12 cellular contexts compared by ENCODE assay signal in the genomic region with DNA sequence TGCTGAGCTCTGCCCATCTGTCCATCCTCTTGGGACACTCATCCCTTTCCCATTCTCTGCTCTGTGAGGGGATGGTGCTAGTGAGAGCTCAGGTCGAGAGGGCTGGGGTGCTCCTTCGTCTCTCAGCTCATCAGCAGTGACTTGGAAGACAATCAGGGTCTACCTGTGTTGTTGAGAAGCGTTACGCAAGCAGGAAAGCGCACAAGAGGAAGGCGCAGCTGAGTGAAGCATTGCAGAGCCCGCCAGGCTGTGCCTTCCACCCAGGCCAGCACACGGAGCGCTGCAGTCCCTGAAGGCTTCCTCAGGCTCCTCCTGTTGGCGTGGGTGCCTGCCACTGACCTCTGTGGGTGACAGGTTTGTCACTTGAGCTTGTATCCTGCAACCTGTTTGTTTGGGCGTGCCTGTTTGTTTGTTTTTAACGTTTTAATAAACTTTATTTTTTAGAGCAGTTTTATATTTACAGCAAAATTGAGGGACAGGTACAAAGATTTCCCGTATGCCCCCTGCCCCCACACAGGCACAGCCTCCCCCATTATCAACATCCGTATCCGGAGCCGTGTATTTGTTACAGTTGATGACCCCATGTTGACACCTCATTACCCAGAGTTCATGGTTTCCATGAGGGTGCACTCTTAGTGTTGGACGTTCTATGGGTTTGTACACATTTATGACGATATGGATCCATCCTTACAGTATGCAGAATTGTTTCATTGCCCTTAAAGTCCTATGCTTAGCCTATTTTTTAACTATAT. TPM values are rescaled to one million over a fixed set of nuclear protein-coding genes. Genes with fewer than 3 reads are reported as not detected.
DNase-seq lines count a peak whose midpoint lies in the region; ATAC-seq and TF ChIP-seq lines count a peak whose summit lies in the region.
"Had no signal": no experiment of that assay in that cellular context is flagged by ENCODE, and none has a peak within 500 bp of the region (broad histone marks: within the 10 kb centered on the region; RNA-seq: fewer than 3 reads in every experiment).

No MANE protein-coding gene starts in this region.

- WGBS in heart left ventricle, 4 donors = 60 to 69% (median 65%) methylated on average over 17 to 18 of the region's 18 CpGs
- 90 to 93% methylated on average over 14 to 17 of the region's 18 CpGs for WGBS in endodermal cell (ENCODE audit: insufficient coverage in 1 of 2, insufficient read length in 1 of 2), 2 experiments
- 71 to 84% methylated on average over 7 to 18 of the region's 18 CpGs for WGBS in transverse colon (ENCODE audit: low coverage in 1 of 2), 2 donors

- ATAC-seq in heart left ventricle = peak in 1 of 4 donors; percentile 23
- ATAC-seq in left ventricle myocardium superior = no peak
- ATAC-seq in stimulated activated naive CD8-positive, alpha-beta T cell treated with anti-CD3 and anti-CD28 coated beads, Interleukin-15, amount 100 ng/mL, for 72 hours = no peak
- ATAC-seq in HG02798 (IDR thresholded peaks at IDR 0.05; ENCODE audit: poor library complexity, unreplicated experiment) = no peak

- intact Hi-C loops in heart left ventricle (cut with DNase I) = loop anchor here in 3 of 10 donors (5.0 kb wide), 2 partner anchors 34 to 1054 kb away; no protein-coding TSS in a partner anchor
- intact Hi-C loops in left ventricle myocardium superior (cut with micrococcal nuclease) = no loop called here
- intact Hi-C loops in transverse colon (cut with DNase I; ENCODE audit: low total_unique reads) = no loop called here

- in situ Hi-C loops in transverse colon (cut with MboI; ENCODE audit: low pct_ligation_motif_present in 1 of 4, low pct_unique_long_range_greater_than_20kb in 1 of 4, low sequenced_read_pairs in 3 of 4) = no loop called here

- H3K9me3 ChIP-seq in heart left ventricle = no peaks in the 10 kb centered on the region
- H3K9me3 ChIP-seq in endodermal cell (ENCODE audit: control insufficient read depth, low read length) = no peaks in the 10 kb centered on the region
- H3K9me3 ChIP-seq in transverse colon = no peaks in the 10 kb centered on the region

- TF ChIP-seq CTCF in heart left ventricle (IDR thresholded peaks at IDR 0.05) (no peak), endodermal cell (conservative IDR thresholded peaks at IDR 0.05) (no peak), transverse colon (IDR thresholded peaks at IDR 0.05) (no peak)

- no peaks in the 10 kb centered on the region for H3K36me3 Mint-ChIP-seq in endodermal cell (ENCODE audit: low read depth)
- H3K36me3 Mint-ChIP-seq: mesothelial cell of epicardium had no signal

- H3K27ac ChIP-seq in heart left ventricle (peak overlapping the region in 10 of 12 donors; percentile 7 to 83 (median 68)), endodermal cell (ENCODE audit: low read depth, low read length) (no peak overlapping the region), transverse colon (peak overlapping the region in 1 of 4 donors; percentile 52)

- H3K9me3 Mint-ChIP-seq in endodermal cell = no peaks in the 10 kb centered on the region
- no peaks in the 10 kb centered on the region for H3K9me3 Mint-ChIP-seq in stimulated activated naive CD8-positive, alpha-beta T cell treated with anti-CD3 and anti-CD28 coated beads, Interleukin-15, amount 100 ng/mL, for 72 hours
- H3K9me3 Mint-ChIP-seq: mesothelial cell of epicardium had no signal

- no peak for DNase-seq in heart left ventricle
- no peak for DNase-seq in left ventricle myocardium superior
- DNase-seq in NCI-H2171 treated with DMSO at 0.1 percent for 48 hours (lab: John Stamatoyannopoulos, UW) = peak; percentile 80
- no peak for DNase-seq in endodermal cell
- DNase-seq in stimulated activated naive CD8-positive, alpha-beta T cell treated with anti-CD3 and anti-CD28 coated beads, Interleukin-15, amount 100 ng/mL, for 72 hours = no peak
- no peak for DNase-seq in transverse colon
- no peak for DNase-seq in islet precursor cell
- DNase-seq: amniotic stem cell, H7, NCI-H2227 treated with DMSO at 0.1 percent for 48 hours had no signal

- H3K27me3 Mint-ChIP-seq in endodermal cell (ENCODE audit: insufficient read depth) = no peaks in the 10 kb centered on the region
- no peaks in the 10 kb centered on the region for H3K27me3 Mint-ChIP-seq in stimulated activated naive CD8-positive, alpha-beta T cell treated with anti-CD3 and anti-CD28 coated beads, Interleukin-15, amount 100 ng/mL, for 72 hours

- H3K27ac Mint-ChIP-seq in endodermal cell = peak overlapping the region; percentile 3
- H3K27ac Mint-ChIP-seq in stimulated activated naive CD8-positive, alpha-beta T cell treated with anti-CD3 and anti-CD28 coated beads, Interleukin-15, amount 100 ng/mL, for 72 hours = peak overlapping the region; percentile 75 to 91
- H3K27ac Mint-ChIP-seq: mesothelial cell of epicardium had no signal

- TF ChIP-seq POLR2A in heart left ventricle (IDR thresholded peaks at IDR 0.05) (no peak), transverse colon (IDR thresholded peaks at IDR 0.05) (no peak)

- H3K4me1 ChIP-seq in heart left ventricle (peaks cover 6 to 77% (median 64%) of the 10 kb centered on the region in 12 donors), endodermal cell (ENCODE audit: control insufficient read depth, insufficient read depth, low read length) (no peaks in the 10 kb centered on the region), transverse colon (peaks cover 0 to 40% (median 7%) of the 10 kb centered on the region in 4 donors)

- H3K36me3 ChIP-seq in heart left ventricle (peaks cover 0 to 5% (median 0%) of the 10 kb centered on the region in 9 donors), endodermal cell (ENCODE audit: control insufficient read depth, insufficient read depth, low read length) (no peaks in the 10 kb centered on the region), transverse colon (no peaks in the 10 kb centered on the region)

- H3K27me3 ChIP-seq in heart left ventricle (no peaks in the 10 kb centered on the region), endodermal cell (ENCODE audit: control insufficient read depth, insufficient read depth, low read length, poor library complexity, severe bottlenecking) (no peaks in the 10 kb centered on the region), transverse colon (no peaks in the 10 kb centered on the region)

- H3K9ac ChIP-seq in endodermal cell (ENCODE audit: extremely low read depth, low read length, poor library complexity, severe bottlenecking) = no peak overlapping the region

- no peak for TF ChIP-seq EP300 in transverse colon (IDR thresholded peaks at IDR 0.05; ENCODE audit: low read depth)

- H3K4me3 ChIP-seq in heart left ventricle (no peak overlapping the region), endodermal cell (ENCODE audit: low read length) (no peak overlapping the region), transverse colon (no peak overlapping the region)

- H3K4me1 Mint-ChIP-seq in endodermal cell = peaks cover 3% of the 10 kb centered on the region
- H3K4me1 Mint-ChIP-seq in stimulated activated naive CD8-positive, alpha-beta T cell treated with anti-CD3 and anti-CD28 coated beads, Interleukin-15, amount 100 ng/mL, for 72 hours = peaks cover 80% of the 10 kb centered on the region

- no peak overlapping the region for H3K4me3 Mint-ChIP-seq in endodermal cell
- peak overlapping the region; percentile 66 to 82 for H3K4me3 Mint-ChIP-seq in stimulated activated naive CD8-positive, alpha-beta T cell treated with anti-CD3 and anti-CD28 coated beads, Interleukin-15, amount 100 ng/mL, for 72 hours
- H3K4me3 Mint-ChIP-seq: mesothelial cell of epicardium had no signal

RNA-seq across cellular contexts. Expression of a gene that starts 36.7 kb away (rescaled TPM):
- total RNA-seq in heart left ventricle = 10 to 100 TPM in 8 of 9 donors, 1 to 10 TPM in 1; 6.9 to 16.3 (median 12.1) TPM
- 10 to 100 TPM in 1 of 2 donors, 1 to 10 TPM in 1; 8.9 to 11.5 TPM for polyA plus RNA-seq in heart left ventricle
- 13.6 TPM for total RNA-seq in left ventricle myocardium superior
- 10 to 100 TPM; 11.5 to 20.1 TPM for total RNA-seq in endodermal cell
- polyA plus RNA-seq in endodermal cell (2013, experiment 1 of 2) = 8.1 TPM
- polyA plus RNA-seq in endodermal cell (2013, experiment 2 of 2) = 9.4 TPM
- 10 to 100 TPM in 3 of 4 donors, 1 to 10 TPM in 1; 6.8 to 32.2 (median 17.3) TPM for total RNA-seq in transverse colon
